17 cellular contexts compared by ENCODE assay signal in the genomic region with DNA sequence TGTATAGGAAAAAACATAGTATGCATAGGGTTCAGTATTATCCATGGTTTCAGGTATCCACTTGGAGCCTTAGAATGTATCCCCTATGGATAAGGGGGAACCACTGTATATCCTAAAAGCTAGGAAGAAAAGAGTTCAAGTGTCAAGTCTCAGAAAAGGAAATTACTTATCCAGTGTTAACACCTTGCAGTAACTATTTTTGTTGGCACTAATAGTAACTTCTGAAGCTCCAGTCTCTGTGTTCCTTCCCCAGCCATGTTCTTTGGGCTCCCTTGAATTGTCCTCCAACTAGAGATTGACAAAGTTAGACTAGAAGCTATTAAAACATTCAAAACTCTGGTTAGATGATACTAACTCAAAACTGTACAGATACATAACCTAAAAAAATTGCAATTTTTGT.
"Had no signal": no experiment of that assay in that cellular context is flagged by ENCODE, and none has a peak within 500 bp of the region (broad histone marks: within the 10 kb centered on the region; RNA-seq: fewer than 3 reads in every experiment).

No MANE protein-coding gene starts in this region.

- H3K4me3 Mint-ChIP-seq: effector memory CD8-positive, alpha-beta T cell; naive B cell; nephron progenitor cell had no signal

- H3K36me3 ChIP-seq: stomach, thoracic aorta, transverse colon had no signal

- H3K4me1 Mint-ChIP-seq: naive B cell had no signal

- ATAC-seq: effector memory CD8-positive, alpha-beta T cell; left colon had no signal

- H3K4me1 ChIP-seq: psoas muscle, transverse colon had no signal

- H3K9me3 ChIP-seq: psoas muscle, stomach, thoracic aorta, transverse colon had no signal

- H3K27ac ChIP-seq: psoas muscle, skin epidermis, thoracic aorta had no signal

- H3K27ac Mint-ChIP-seq: effector memory CD8-positive, alpha-beta T cell; naive B cell had no signal

- H3K27me3 ChIP-seq: hepatocyte, stomach, transverse colon had no signal

- DNase-seq: effector memory CD8-positive, alpha-beta T cell; erythroblast; foreskin melanocyte; left colon; left ventricle myocardium superior; naive B cell; nephron progenitor cell; stimulated activated CD4-positive, alpha-beta T cell treated with anti-CD3 and anti-CD28 coated beads, Interleukin-4, amount 100 ng/mL, for 4 hours; stimulated activated naive CD4-positive, alpha-beta T cell; stomach; substantia nigra; transverse colon had no signal

- H3K4me3 ChIP-seq: hepatocyte, lung, psoas muscle, skin epidermis, stomach, thoracic aorta, transverse colon had no signal

- H3K27me3 Mint-ChIP-seq: effector memory CD8-positive, alpha-beta T cell; naive B cell had no signal

- H3K36me3 Mint-ChIP-seq: naive B cell had no signal
